ENCODE assay signal across 13 cellular contexts in the genomic region with DNA sequence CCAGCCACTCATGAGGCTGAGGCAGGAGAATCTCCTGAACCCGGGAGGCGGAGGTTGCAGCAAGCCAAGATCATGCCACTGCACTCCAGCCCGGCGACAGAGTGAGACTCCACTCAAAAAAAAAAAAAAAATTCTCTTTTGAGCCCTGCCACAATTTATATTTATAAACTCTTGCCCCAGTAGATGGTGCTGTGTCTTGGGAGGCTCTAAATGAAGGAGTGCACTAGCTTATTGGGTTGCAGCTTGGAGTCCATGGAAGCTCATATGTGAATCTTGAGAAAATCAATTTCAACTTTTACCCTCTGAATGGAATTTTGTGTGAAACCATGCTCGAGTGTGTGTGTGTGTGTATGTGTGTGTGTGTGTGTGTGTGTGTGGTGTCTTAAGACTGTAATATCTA.
"Had no signal": no experiment of that assay in that cellular context is flagged by ENCODE, and none has a peak within 500 bp of the region (broad histone marks: within the 10 kb centered on the region; RNA-seq: fewer than 3 reads in every experiment).

No MANE protein-coding gene starts in this region.

- H3K36me3 Mint-ChIP-seq: naive B cell had no signal

- H3K36me3 ChIP-seq: gastrocnemius medialis, neutrophil, right atrium auricular region, tibial nerve had no signal

- H3K27ac ChIP-seq: gastrocnemius medialis, neutrophil, right atrium auricular region, tibial nerve had no signal

- DNase-seq: activated B cell treated with CpG ODN at 0.5 μM for 24 hours; activated CD4-positive, alpha-beta T cell treated with anti-CD3 and anti-CD28 coated beads, Interleukin-2, amount 10 ng/mL, durations not matched to agents 24 days and 14 days; activated naive CD4-positive, alpha-beta T cell treated with anti-CD3 and anti-CD28 coated beads for 36 hours; activated T-cell treated with anti-CD3 and anti-CD28 coated beads for 4 hours; gastrocnemius medialis; kidney glomerular epithelial cell; naive B cell; small intestine had no signal

- H3K4me3 ChIP-seq: gastrocnemius medialis, lung, right atrium auricular region, tibial nerve had no signal

- H3K4me1 ChIP-seq: gastrocnemius medialis, right atrium auricular region, tibial nerve had no signal

- H3K9me3 Mint-ChIP-seq: activated CD4-positive, alpha-beta T cell treated with anti-CD3 and anti-CD28 coated beads, Interleukin-2, amount 10 ng/mL, durations not matched to agents 24 days and 14 days; activated naive CD4-positive, alpha-beta T cell treated with anti-CD3 and anti-CD28 coated beads for 36 hours; activated T-helper 17 cell treated with anti-CD3 and anti-CD28 coated beads, Interleukin-2, amount 50 U/mL, for 72 hours had no signal

- H3K27ac Mint-ChIP-seq: activated B cell treated with CpG ODN at 0.5 μM for 24 hours; activated CD4-positive, alpha-beta T cell treated with anti-CD3 and anti-CD28 coated beads, Interleukin-2, amount 10 ng/mL, durations not matched to agents 24 days and 14 days; activated naive CD4-positive, alpha-beta T cell treated with anti-CD3 and anti-CD28 coated beads for 36 hours; activated T-helper 17 cell treated with anti-CD3 and anti-CD28 coated beads, Interleukin-2, amount 50 U/mL, for 72 hours; naive B cell had no signal

- H3K4me1 Mint-ChIP-seq: activated B cell treated with CpG ODN at 0.5 μM for 24 hours; activated CD4-positive, alpha-beta T cell treated with anti-CD3 and anti-CD28 coated beads, Interleukin-2, amount 10 ng/mL, durations not matched to agents 24 days and 14 days; activated T-helper 17 cell treated with anti-CD3 and anti-CD28 coated beads, Interleukin-2, amount 50 U/mL, for 72 hours; naive B cell had no signal

- ATAC-seq: activated T-helper 17 cell treated with anti-CD3 and anti-CD28 coated beads, Interleukin-2, amount 50 U/mL, for 72 hours; gastrocnemius medialis had no signal

- H3K27me3 ChIP-seq: gastrocnemius medialis, neutrophil, right atrium auricular region, tibial nerve had no signal

- H3K9me3 ChIP-seq: gastrocnemius medialis, neutrophil, right atrium auricular region had no signal

- H3K4me3 Mint-ChIP-seq: activated B cell treated with CpG ODN at 0.5 μM for 24 hours; activated CD4-positive, alpha-beta T cell treated with anti-CD3 and anti-CD28 coated beads, Interleukin-2, amount 10 ng/mL, durations not matched to agents 24 days and 14 days; activated naive CD4-positive, alpha-beta T cell treated with anti-CD3 and anti-CD28 coated beads for 36 hours; activated T-helper 17 cell treated with anti-CD3 and anti-CD28 coated beads, Interleukin-2, amount 50 U/mL, for 72 hours; naive B cell had no signal

- H3K27me3 Mint-ChIP-seq: activated B cell treated with CpG ODN at 0.5 μM for 24 hours; activated CD4-positive, alpha-beta T cell treated with anti-CD3 and anti-CD28 coated beads, Interleukin-2, amount 10 ng/mL, durations not matched to agents 24 days and 14 days had no signal
